ENCODE assay signal across 8 cellular contexts in genomic region chr5:122312670-122312988, GRCh38. TPM values are rescaled to one million over a fixed set of nuclear protein-coding genes. Genes with fewer than 3 reads are reported as not detected.
DNase-seq lines count a peak whose midpoint lies in the region; ATAC-seq and TF ChIP-seq lines count a peak whose summit lies in the region.

No MANE protein-coding gene starts in this region.

- no peak for ATAC-seq in activated T-cell treated with anti-CD3 and anti-CD28 coated beads, Interleukin-2, amount 50 U/mL, for 4 hours

- no peaks in the 10 kb centered on the region for H3K9me3 Mint-ChIP-seq in activated T-cell treated with anti-CD3 and anti-CD28 coated beads, Interleukin-2, amount 50 U/mL, for 4 hours

- peaks cover 44% of the 10 kb centered on the region for H3K27me3 Mint-ChIP-seq in activated T-cell treated with anti-CD3 and anti-CD28 coated beads, Interleukin-2, amount 50 U/mL, for 4 hours (ENCODE audit: low read depth)

- peaks cover 6% of the 10 kb centered on the region for H3K4me1 Mint-ChIP-seq in activated T-cell treated with anti-CD3 and anti-CD28 coated beads, Interleukin-2, amount 50 U/mL, for 4 hours (ENCODE audit: low read depth)

- H3K27ac ChIP-seq in SK-N-MC (no peak overlapping the region), parathyroid adenoma (no peak overlapping the region)

- no peaks in the 10 kb centered on the region for H3K27me3 ChIP-seq in parathyroid adenoma (ENCODE audit: control insufficient read depth, insufficient read depth, low read length)

- H3K4me2 ChIP-seq in parathyroid adenoma (ENCODE audit: low read length): peak overlapping the region; percentile 83

- H3K36me3 Mint-ChIP-seq in activated T-cell treated with anti-CD3 and anti-CD28 coated beads, Interleukin-2, amount 50 U/mL, for 4 hours (ENCODE audit: insufficient read depth): no peaks in the 10 kb centered on the region

- H3K4me3 ChIP-seq in SK-N-MC (peak overlapping the region; percentile 73), parathyroid adenoma (ENCODE audit: low read depth, low read length) (peak overlapping the region; percentile 62)

- H3K4me1 ChIP-seq in parathyroid adenoma: no peaks in the 10 kb centered on the region

- H3K4me3 Mint-ChIP-seq in activated T-cell treated with anti-CD3 and anti-CD28 coated beads, Interleukin-2, amount 50 U/mL, for 4 hours: no peak overlapping the region

- H3K9ac ChIP-seq in SK-N-MC (ENCODE audit: insufficient read length) (no peak overlapping the region), parathyroid adenoma (no peak overlapping the region)

- H3K79me2 ChIP-seq in parathyroid adenoma: no peaks in the 10 kb centered on the region

- no peaks in the 10 kb centered on the region for H3K9me3 ChIP-seq in SK-N-MC (ENCODE audit: low read depth, low read length)
- no peaks in the 10 kb centered on the region for H3K9me3 ChIP-seq in parathyroid adenoma (ENCODE audit: control insufficient read depth, low read length)

- TF ChIP-seq CTCF in parathyroid adenoma (IDR thresholded peaks at IDR 0.05): no peak

- H2AFZ ChIP-seq in parathyroid adenoma: peak overlapping the region; percentile 47

- DNase-seq in NCI-H524 (lab: John Stamatoyannopoulos, UW) (peak; percentile 29 to 40), NCI-H524 treated with DMSO at 0.1 percent for 48 hours (lab: John Stamatoyannopoulos, UW) (no peak), SK-N-MC (ENCODE audit: low read depth, low spot score) (no peak), glomerular visceral epithelial cell (ENCODE audit: extremely low spot score) (peak; percentile 21)
- DNase-seq in stimulated activated CD4-positive, alpha-beta T cell treated with anti-CD3 and anti-CD28 coated beads, Interleukin-15, amount 100 ng/mL, for 24 hours: no peak
- DNase-seq in activated T-cell treated with anti-CD3 and anti-CD28 coated beads, Interleukin-2, amount 50 U/mL, for 4 hours: no peak
- DNase-seq in stimulated activated naive CD4-positive, alpha-beta T cell (lab: John Stamatoyannopoulos, UW): no peak

- no peaks in the 10 kb centered on the region for H3K36me3 ChIP-seq in SK-N-MC (ENCODE audit: insufficient read depth, low read length)
- no peaks in the 10 kb centered on the region for H3K36me3 ChIP-seq in parathyroid adenoma (ENCODE audit: control insufficient read depth, insufficient read depth, low read length)

RNA-seq across cellular contexts. Expression of gene SNCAIP, which starts 0.6 kb away (rescaled TPM):
- not detected for total RNA-seq in activated T-cell treated with anti-CD3 and anti-CD28 coated beads, Interleukin-2, amount 50 U/mL, for 4 hours

Comparison
In these comparisons a context has a peak if more than half of its experiments do, and no peak if none do; other contexts are left out.
1. DNase-seq: peak in NCI-H524 (2 of 2) and glomerular visceral epithelial cell (single experiment); none in NCI-H524 treated with DMSO at 0.1 percent for 48 hours (single experiment), SK-N-MC (single experiment), stimulated activated CD4-positive, alpha-beta T cell treated with anti-CD3 and anti-CD28 coated beads, Interleukin-15, amount 100 ng/mL, for 24 hours (single experiment), activated T-cell treated with anti-CD3 and anti-CD28 coated beads, Interleukin-2, amount 50 U/mL, for 4 hours (single experiment) and stimulated activated naive CD4-positive, alpha-beta T cell (0 of 6).